ENCODE assay signal across 1 cellular context in the genomic region with DNA sequence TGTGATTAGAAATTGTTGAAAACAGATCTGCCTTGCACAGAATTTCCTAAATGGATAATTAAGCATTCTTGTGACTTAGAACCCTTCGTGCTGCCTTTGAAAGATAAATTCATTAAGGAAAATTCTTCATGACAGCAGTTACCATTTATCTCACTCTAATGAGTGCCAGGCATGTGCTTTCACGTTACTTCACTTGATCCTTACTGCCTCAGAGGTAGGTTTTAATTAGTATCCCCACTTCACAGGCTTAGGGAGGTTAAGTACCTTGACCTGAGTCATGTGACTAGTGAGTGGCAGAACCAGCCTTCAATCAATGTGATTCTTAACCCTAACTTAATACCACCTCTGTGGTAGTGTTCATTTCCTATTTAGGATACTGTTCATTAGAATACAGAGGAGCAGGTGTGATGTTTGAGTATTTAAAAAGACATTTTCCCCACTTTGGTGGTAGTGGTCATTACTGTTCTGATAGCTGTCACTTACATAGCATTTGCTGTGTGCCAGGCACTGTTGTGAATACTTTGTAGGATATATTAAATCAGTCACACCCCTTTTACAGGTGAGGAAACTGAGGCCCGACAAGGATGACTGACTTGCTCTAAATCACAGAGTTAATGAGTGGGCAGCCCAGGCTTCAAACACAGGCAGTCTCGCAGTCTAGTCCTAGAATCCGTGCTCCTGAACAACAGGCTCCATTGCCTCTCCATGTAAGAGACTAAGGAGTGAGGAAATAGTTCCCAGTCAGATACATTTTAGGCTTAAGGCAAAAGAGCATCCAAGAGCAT.
TF ChIP-seq lines count a peak whose summit lies in the region.

No MANE protein-coding gene starts in this region.

TF ChIP-seq in HepG2, 621 proteins besides CTCF, POLR2A, EP300 and RAD21:
- no peak for TF ChIP-seq SRSF4 (IDR thresholded peaks at IDR 0.05; ENCODE audit: low read depth, low read length, poor library complexity, severe bottlenecking)
- TF ChIP-seq ZNF629 (CRISPR knock-in tag; conservative IDR thresholded peaks at IDR 0.05) = 0 out of 2 replicates have a peak, but pooled peaks have one; percentile 8
